Comparison of ENCODE assay signal across 8 cellular contexts in genomic region chr10:100998991-100999741, GRCh38. TPM values are rescaled to one million over a fixed set of nuclear protein-coding genes. Genes with fewer than 3 reads are reported as not detected.
DNase-seq lines count a peak whose midpoint lies in the region; ATAC-seq, FAIRE-seq and TF ChIP-seq lines count a peak whose summit lies in the region.

No MANE protein-coding gene starts in this region.

- H3K27me3 ChIP-seq in H1 (replicated peaks in 1 of 4; ENCODE audit: control insufficient read depth in 3 of 4, extremely low read depth in 1 of 4, insufficient read depth in 3 of 4, low read length in 3 of 4) = no peaks in the 10 kb centered on the region

- no peak overlapping the region for H3K23ac ChIP-seq in H1 (ENCODE audit: insufficient read length)

- H2BK15ac ChIP-seq in H1 (ENCODE audit: low read length) = peak overlapping the region; percentile 98; the same call in 1 of the 2 replicates

- peaks cover 6% of the 10 kb centered on the region for H3K79me1 ChIP-seq in H1 (ENCODE audit: low read depth, low read length)

- no peak overlapping the region for H2AFZ ChIP-seq in H1 (ENCODE audit: low read length)

- DNase-seq in A549 (ENCODE audit: low read depth in 1 of 2, low spot score in 1 of 2) (peak; percentile 74 to 84), NCI-H526 treated with DMSO at 0.1 percent for 48 hours (lab: John Stamatoyannopoulos, UW) (peak; percentile 17), H1 (ENCODE audit: low read depth in 1 of 2, low spot score in 2 of 2) (peak in 1 of 2 experiments; percentile 87), mesenteric fat pad (ENCODE audit: low spot score) (peak; percentile 98)
- DNase-seq in activated CD8-positive, alpha-beta memory T cell treated with anti-CD3 and anti-CD28 coated beads for 4 hours (ENCODE audit: low read depth in 2 of 2) = peak; percentile 47 to 53
- DNase-seq in stimulated activated CD8-positive, alpha-beta memory T cell treated with anti-CD3 and anti-CD28 coated beads, Interleukin-15, amount 100 ng/mL, for 24 hours (ENCODE audit: low read depth) = peak; percentile 56

- 0% methylated on average over 7 of the region's 83 CpGs for WGBS in A549 (ENCODE audit: missing lambda C conversion rate)
- 3% methylated on average over 33 of the region's 83 CpGs; no CpG with 5 or more reads in 1 of the 2 experiments for WGBS in H1 (ENCODE audit: extremely low coverage in 1 of 2, insufficient coverage in 1 of 2, insufficient read length in 1 of 2, insufficient replicate concordance in 2 of 2, low coverage in 1 of 2, low lambda C conversion rate in 2 of 2, missing lambda C conversion rate in 1 of 2), 2 experiments

- peak overlapping the region; percentile 82 for H4K8ac ChIP-seq in H1 (ENCODE audit: extremely low read depth, insufficient read depth, low read length)

- CTCF ChIA-PET in A549 (lab: Yijun Ruan, JAX) (interaction anchor here (0.5 to 25.8 kb wide), 17 partner anchors 8 to 459 kb away, joined by 3 to 608 read pairs (median 6); partner anchors contain the start of genes KAZALD1, MRPL43, PDZD7 and SFXN3), H1 (lab: Charles Lee; ENCODE audit: partially characterized antibody) (interaction anchor here (0.8 to 26.8 kb wide), 8 partner anchors 8 to 166 kb away, joined by 3 to 464 read pairs (median 5); partner anchors contain the start of genes PDZD7 and SFXN3)

- H3K4me3 ChIP-seq in A549 (peak overlapping the region; percentile 92), H1 (ENCODE audit: extremely low read depth in 1 of 4, insufficient read depth in 2 of 4, low read depth in 3 of 4, low read length in 4 of 4) (peak overlapping the region; percentile 75 to 90 (median 76))

- TF ChIP-seq RAD21 in A549 (conservative IDR thresholded peaks at IDR 0.05 in 1 of 2, IDR thresholded peaks at IDR 0.05 in 1 of 2) (peak; percentile 21 to 57; a peak in 4 of 5 replicates), H1 (IDR thresholded peaks at IDR 0.05 in 1 of 2, conservative IDR thresholded peaks at IDR 0.05 in 1 of 2; ENCODE audit: low read depth in 2 of 2, low read length in 2 of 2) (peak; percentile 22 to 50; a peak in 2 of 4 replicates)

- H4K91ac ChIP-seq in H1 (replicated peaks; ENCODE audit: insufficient read length, low read length) = peak overlapping the region; percentile 97

- peak overlapping the region; percentile 46 for H4K5ac ChIP-seq in H1 (ENCODE audit: insufficient read length, low read depth, low read length)

- peaks cover 0 to 33% of the 10 kb centered on the region in 2 experiments; a peak in 2 of 4 replicates for H3K79me2 ChIP-seq in H1 (ENCODE audit: control insufficient read depth in 1 of 2, insufficient read depth in 2 of 2, low read length in 2 of 2)

- peak overlapping the region; percentile 13 to 94 (median 84) for H3K9ac ChIP-seq in H1 (replicated peaks in 1 of 4; ENCODE audit: extremely low read depth in 1 of 4, low read depth in 3 of 4, low read length in 3 of 4)

- H3K27ac ChIP-seq in A549 = peak overlapping the region; percentile 98
- H3K27ac ChIP-seq in H1 (ENCODE audit: low read depth, low read length) = peak overlapping the region; percentile 80; the same call in 1 of the 2 replicates

- peaks cover 17% of the 10 kb centered on the region for H3K23me2 ChIP-seq in H1 (ENCODE audit: low read depth, low read length)

- FAIRE-seq in A549 (lab: Jason Lieb, UNC) = no peak
- no peak for FAIRE-seq in H1 (lab: Jason Lieb, UNC)

- H3K14ac ChIP-seq in H1 (ENCODE audit: insufficient read length) = no peak overlapping the region

- peak overlapping the region; percentile 99 for H3K4ac ChIP-seq in H1 (replicated peaks; ENCODE audit: insufficient read length, low read depth, low read length)

- H3K9me3 ChIP-seq in A549 = no peaks in the 10 kb centered on the region
- H3K9me3 ChIP-seq in H1 (ENCODE audit: insufficient read depth in 2 of 2, low read depth in 1 of 2, low read length in 1 of 2) = no peaks in the 10 kb centered on the region

- peak overlapping the region; percentile 87 for H3K18ac ChIP-seq in H1 (ENCODE audit: extremely low read depth, low read length)

- H2AK5ac ChIP-seq in H1 (ENCODE audit: low read depth, low read length) = peak overlapping the region; percentile 76

- no peak for TF ChIP-seq EP300 in A549 (IDR thresholded peaks at IDR 0.05)
- TF ChIP-seq EP300 in H1 (IDR thresholded peaks at IDR 0.05; ENCODE audit: borderline replicate concordance in 1 of 2, low read depth in 2 of 2, low read length in 2 of 2) = 0 out of 3 replicates have a peak, but pooled peaks of 1 of the 2 experiments have one; percentile 32

- H3K4me2 ChIP-seq in A549 (peak overlapping the region; percentile 89), H1 (ENCODE audit: insufficient read depth in 1 of 2, low read depth in 2 of 2, low read length in 2 of 2) (peak overlapping the region; percentile 93 to 99)

- TF ChIP-seq CTCF in A549 (IDR thresholded peaks at IDR 0.05) = peak; percentile 83
- TF ChIP-seq CTCF in H1 (IDR thresholded peaks at IDR 0.05; ENCODE audit: control extremely low read depth in 1 of 3, insufficient read depth in 1 of 3, low read depth in 1 of 3, low read length in 3 of 3) = peak in 2 of 3 experiments; percentile 69 to 87; a peak in 3 of 4 replicates

- H2BK5ac ChIP-seq in H1 (ENCODE audit: low read depth, low read length) = peak overlapping the region; percentile 98

- peak overlapping the region; percentile 7 for H2BK120ac ChIP-seq in H1 (replicated peaks; ENCODE audit: low read depth, low read length)

- H3K4me1 ChIP-seq in A549 = peaks cover 27% of the 10 kb centered on the region
- peaks cover 4 to 24% (median 14%) of the 10 kb centered on the region in 4 experiments for H3K4me1 ChIP-seq in H1 (replicated peaks in 1 of 4; ENCODE audit: control insufficient read depth in 3 of 4, insufficient read depth in 4 of 4, low read length in 3 of 4)

- H3K56ac ChIP-seq in H1 (replicated peaks; ENCODE audit: insufficient read length, low read depth, low read length) = peak overlapping the region; percentile 71

- H4K20me1 ChIP-seq in H1 (replicated peaks in 1 of 2; ENCODE audit: control insufficient read depth in 1 of 2, insufficient read depth in 2 of 2, low read length in 2 of 2) = peaks cover 0 to 13% of the 10 kb centered on the region in 2 experiments

- peaks cover 2 to 23% (median 13%) of the 10 kb centered on the region in 4 experiments; a peak in 5 of 8 replicates for H3K36me3 ChIP-seq in H1 (ENCODE audit: control insufficient read depth in 2 of 4, insufficient read depth in 4 of 4, low read length in 3 of 4)

- TF ChIP-seq POLR2A in A549 (IDR thresholded peaks at IDR 0.05; ENCODE audit: low read length) (peak; percentile 61), GM15510 (IDR thresholded peaks at IDR 0.05; ENCODE audit: borderline replicate concordance, extremely low read depth, insufficient read length) (peak; percentile 28), H1 (IDR thresholded peaks at IDR 0.05; ENCODE audit: control extremely low read depth in 1 of 2, low read depth in 2 of 2, low read length in 2 of 2) (peak in 1 of 2 experiments; percentile 71; a peak in 1 of 3 replicates)

- H2BK12ac ChIP-seq in H1 (ENCODE audit: low read depth, low read length) = peak overlapping the region; percentile 98

- peak overlapping the region; percentile 80; the same call in 1 of the 2 replicates for H2BK20ac ChIP-seq in H1 (ENCODE audit: low read length)

- POLR2A ChIA-PET in A549 (lab: Yijun Ruan, JAX) (interaction anchor here (1.1 to 1.6 kb wide), 4 partner anchors 12 to 43 kb away, joined by 3 to 7 read pairs (median 3); partner anchors contain the start of genes MRPL43 and TWNK), H1 (lab: Charles Lee; ENCODE audit: partially characterized antibody) (interaction anchor here (0.7 to 12.6 kb wide), 8 partner anchors 10 to 44 kb away, joined by 3 to 143 read pairs (median 5); partner anchors contain the start of genes MRPL43, PDZD7, SFXN3 and TWNK)

- peak; percentile 40 to 64 for ATAC-seq in A549
- ATAC-seq in HG03025 (IDR thresholded peaks at IDR 0.05; ENCODE audit: low FRiP score, unreplicated experiment) = peak; percentile 40

RNA-seq across cellular contexts. Expression of gene LZTS2, which starts 0.4 kb away (rescaled TPM):
- polyA plus RNA-seq in A549 (2011; rRNA removed) (13.8 and 15.7 TPM in 2 replicates), A549 (2017; fragmentation: RNase III; extraction: RNeasy Plus Mini Kit Qiagen cat#74134 plus additional on column Dnase treatment) (23.8 to 35.5 TPM (median 34.0 TPM) in 3 replicates), H1 (2011; rRNA removed) (99.5 and 161 TPM in 2 replicates)
- 24.1 and 41.0 TPM in 2 replicates for polyA plus RNA-seq in A549 (2012; cell fraction: cytosol; rRNA removed)
- polyA plus RNA-seq in A549 (2012; cell fraction: nucleus; rRNA removed) = 98.0 and 113 TPM in 2 replicates
- 17.2 and 17.9 TPM in 2 replicates for polyA minus RNA-seq in A549 (2011; rRNA and poly(A)+ RNA removed)
- 75.7 and 79.3 TPM in 2 replicates for total RNA-seq in H1 (2021; fragmentation: NEBNext Ultra II Directional; extraction: Animal tissue kit (Norgen Biotek cat#: 25700))
- polyA plus RNA-seq in H1 (2011; cell fraction: cytosol; rRNA removed) = 84.1 TPM
- polyA plus RNA-seq in H1 (2011; cell fraction: nucleus; rRNA removed) = 198 TPM
- polyA plus RNA-seq in H1 (2012, experiment 1 of 2) = 34.9 to 80.3 TPM (median 70.1 TPM) in 4 replicates
- polyA plus RNA-seq in H1 (2012, experiment 2 of 2) = 71.2 TPM
- 61.8 TPM for polyA plus RNA-seq in H1 (2013, experiment 1 of 2)
- polyA plus RNA-seq in H1 (2013, experiment 2 of 2) = 57.5 TPM
- 25.8 and 26.7 TPM in 2 replicates for polyA minus RNA-seq in H1 (2011; rRNA and poly(A)+ RNA removed)
- polyA minus RNA-seq in H1 (2011; cell fraction: cytosol; rRNA and poly(A)+ RNA removed) = 45.7 TPM
- 51.4 TPM for polyA minus RNA-seq in H1 (2011; cell fraction: nucleus; rRNA and poly(A)+ RNA removed)
- 102 TPM for total RNA-seq in mesenteric fat pad

RNA-seq across cellular contexts. Expression of gene TWNK, which starts 11.8 kb away (rescaled TPM):
- polyA plus RNA-seq in A549 (2011; rRNA removed) = 21.1 and 26.7 TPM in 2 replicates
- 19.5 and 21.8 TPM in 2 replicates for polyA plus RNA-seq in A549 (2012; cell fraction: cytosol; rRNA removed)
- 16.0 and 20.8 TPM in 2 replicates for polyA plus RNA-seq in A549 (2012; cell fraction: nucleus; rRNA removed)
- polyA plus RNA-seq in A549 (2017; fragmentation: RNase III; extraction: RNeasy Plus Mini Kit Qiagen cat#74134 plus additional on column Dnase treatment) = 34.7 to 36.0 TPM (median 35.9 TPM) in 3 replicates
- 21.0 and 21.4 TPM in 2 replicates for polyA minus RNA-seq in A549 (2011; rRNA and poly(A)+ RNA removed)
- 32.5 and 34.9 TPM in 2 replicates for total RNA-seq in H1 (2021; fragmentation: NEBNext Ultra II Directional; extraction: Animal tissue kit (Norgen Biotek cat#: 25700))
- 15.4 TPM in 2 replicates for polyA plus RNA-seq in H1 (2011; rRNA removed)
- polyA plus RNA-seq in H1 (2011; cell fraction: cytosol; rRNA removed) = 18.2 TPM
- polyA plus RNA-seq in H1 (2011; cell fraction: nucleus; rRNA removed) = 18.3 TPM
- polyA plus RNA-seq in H1 (2012, experiment 1 of 2) = 27.7 to 35.2 TPM (median 32.6 TPM) in 4 replicates
- 9.5 TPM for polyA plus RNA-seq in H1 (2012, experiment 2 of 2)
- polyA plus RNA-seq in H1 (2013, experiment 1 of 2) = 17.1 TPM
- polyA plus RNA-seq in H1 (2013, experiment 2 of 2) = 16.0 TPM
- polyA minus RNA-seq in H1 (2011; rRNA and poly(A)+ RNA removed) = 29.8 and 30.7 TPM in 2 replicates
- polyA minus RNA-seq in H1 (2011; cell fraction: cytosol; rRNA and poly(A)+ RNA removed) = 8.3 TPM
- 17.7 TPM for polyA minus RNA-seq in H1 (2011; cell fraction: nucleus; rRNA and poly(A)+ RNA removed)
- total RNA-seq in mesenteric fat pad = 7.5 TPM

RNA-seq across cellular contexts. Expression of gene MRPL43, which starts 11.9 kb away (rescaled TPM):
- polyA plus RNA-seq in A549 (2011; rRNA removed) = 76.3 and 77.4 TPM in 2 replicates
- polyA plus RNA-seq in A549 (2012; cell fraction: cytosol; rRNA removed) = 193 and 212 TPM in 2 replicates
- 145 and 218 TPM in 2 replicates for polyA plus RNA-seq in A549 (2012; cell fraction: nucleus; rRNA removed)
- 82.2 to 86.7 TPM (median 83.4 TPM) in 3 replicates for polyA plus RNA-seq in A549 (2017; fragmentation: RNase III; extraction: RNeasy Plus Mini Kit Qiagen cat#74134 plus additional on column Dnase treatment)
- 17.5 and 27.5 TPM in 2 replicates for polyA minus RNA-seq in A549 (2011; rRNA and poly(A)+ RNA removed)
- 74.1 and 80.9 TPM in 2 replicates for total RNA-seq in H1 (2021; fragmentation: NEBNext Ultra II Directional; extraction: Animal tissue kit (Norgen Biotek cat#: 25700))
- 149 and 171 TPM in 2 replicates for polyA plus RNA-seq in H1 (2011; rRNA removed)
- 140 TPM for polyA plus RNA-seq in H1 (2011; cell fraction: cytosol; rRNA removed)
- polyA plus RNA-seq in H1 (2011; cell fraction: nucleus; rRNA removed) = 169 TPM
- polyA plus RNA-seq in H1 (2012, experiment 1 of 2) = 72.3 to 110 TPM (median 101 TPM) in 4 replicates
- 122 TPM for polyA plus RNA-seq in H1 (2012, experiment 2 of 2)
- 93.1 TPM for polyA plus RNA-seq in H1 (2013, experiment 1 of 2)
- polyA plus RNA-seq in H1 (2013, experiment 2 of 2) = 84.8 TPM
- 29.0 and 35.6 TPM in 2 replicates for polyA minus RNA-seq in H1 (2011; rRNA and poly(A)+ RNA removed)
- 49.4 TPM for polyA minus RNA-seq in H1 (2011; cell fraction: cytosol; rRNA and poly(A)+ RNA removed)
- 46.7 TPM for polyA minus RNA-seq in H1 (2011; cell fraction: nucleus; rRNA and poly(A)+ RNA removed)
- 61.7 TPM for total RNA-seq in mesenteric fat pad

RNA-seq across cellular contexts. Expression of gene SEMA4G, which starts 29.9 kb away (rescaled TPM):
- 17.4 and 31.1 TPM in 2 replicates for polyA plus RNA-seq in A549 (2011; rRNA removed)
- 10.7 and 14.0 TPM in 2 replicates for polyA plus RNA-seq in A549 (2012; cell fraction: cytosol; rRNA removed)
- polyA plus RNA-seq in A549 (2012; cell fraction: nucleus; rRNA removed) = 22.3 and 28.5 TPM in 2 replicates
- polyA plus RNA-seq in A549 (2017; fragmentation: RNase III; extraction: RNeasy Plus Mini Kit Qiagen cat#74134 plus additional on column Dnase treatment) = 10.2 to 13.5 TPM (median 13.3 TPM) in 3 replicates
- polyA minus RNA-seq in A549 (2011; rRNA and poly(A)+ RNA removed) = 27.1 and 33.0 TPM in 2 replicates
- 7.1 and 7.6 TPM in 2 replicates for total RNA-seq in H1 (2021; fragmentation: NEBNext Ultra II Directional; extraction: Animal tissue kit (Norgen Biotek cat#: 25700))
- 18.2 and 20.3 TPM in 2 replicates for polyA plus RNA-seq in H1 (2011; rRNA removed)
- polyA plus RNA-seq in H1 (2011; cell fraction: cytosol; rRNA removed) = 8.5 TPM
- 28.3 TPM for polyA plus RNA-seq in H1 (2011; cell fraction: nucleus; rRNA removed)
- polyA plus RNA-seq in H1 (2012, experiment 1 of 2) = 11.4 to 18.5 TPM (median 14.5 TPM) in 4 replicates
- polyA plus RNA-seq in H1 (2012, experiment 2 of 2) = 15.5 TPM
- 14.4 TPM for polyA plus RNA-seq in H1 (2013, experiment 1 of 2)
- 14.8 TPM for polyA plus RNA-seq in H1 (2013, experiment 2 of 2)
- polyA minus RNA-seq in H1 (2011; rRNA and poly(A)+ RNA removed) = 11.7 and 17.1 TPM in 2 replicates
- 7.2 TPM for polyA minus RNA-seq in H1 (2011; cell fraction: cytosol; rRNA and poly(A)+ RNA removed)
- polyA minus RNA-seq in H1 (2011; cell fraction: nucleus; rRNA and poly(A)+ RNA removed) = 9.2 TPM
- total RNA-seq in mesenteric fat pad = 1.4 TPM

RNA-seq across cellular contexts. Expression of gene PDZD7, which starts 31.8 kb away (rescaled TPM):
- polyA plus RNA-seq in A549 (2011; rRNA removed) (0.20 and 0.21 TPM in 2 replicates), A549 (2017; fragmentation: RNase III; extraction: RNeasy Plus Mini Kit Qiagen cat#74134 plus additional on column Dnase treatment) (0.56 to 0.79 TPM (median 0.63 TPM) in 3 replicates), H1 (2011; rRNA removed) (1.6 and 1.7 TPM in 2 replicates)
- 0.94 and 1.1 TPM in 2 replicates for polyA plus RNA-seq in A549 (2012; cell fraction: cytosol; rRNA removed)
- 2.1 and 2.3 TPM in 2 replicates for polyA plus RNA-seq in A549 (2012; cell fraction: nucleus; rRNA removed)
- 0.25 and 0.44 TPM in 2 replicates for polyA minus RNA-seq in A549 (2011; rRNA and poly(A)+ RNA removed)
- total RNA-seq in H1 (2021; fragmentation: NEBNext Ultra II Directional; extraction: Animal tissue kit (Norgen Biotek cat#: 25700)) = 0.88 and 1.1 TPM in 2 replicates
- polyA plus RNA-seq in H1 (2011; cell fraction: cytosol; rRNA removed) = 2.2 TPM
- 7.2 TPM for polyA plus RNA-seq in H1 (2011; cell fraction: nucleus; rRNA removed)
- polyA plus RNA-seq in H1 (2012, experiment 1 of 2) = 1.2 to 2.1 TPM (median 1.6 TPM) in 4 replicates
- 1.0 TPM for polyA plus RNA-seq in H1 (2012, experiment 2 of 2)
- 0.97 TPM for polyA plus RNA-seq in H1 (2013, experiment 1 of 2)
- polyA plus RNA-seq in H1 (2013, experiment 2 of 2) = 0.72 TPM
- 0.85 and 1.5 TPM in 2 replicates for polyA minus RNA-seq in H1 (2011; rRNA and poly(A)+ RNA removed)
- polyA minus RNA-seq in H1 (2011; cell fraction: cytosol; rRNA and poly(A)+ RNA removed) = 2.6 TPM
- 3.9 TPM for polyA minus RNA-seq in H1 (2011; cell fraction: nucleus; rRNA and poly(A)+ RNA removed)
- total RNA-seq in mesenteric fat pad = 0.55 TPM

Comparison
In these comparisons a context has a peak if more than half of its experiments do, and no peak if none do; other contexts are left out.
1. Of the 18 proteins assayed by ChIP-seq in both H1 and A549: peak only in H1: none; only in A549: JUN; in both: CTCF, E2F6, MAX, PHF8 and RAD21; in neither: 9; mixed calls (peak in some experiments, not most) for 3.